In the genomic region with DNA sequence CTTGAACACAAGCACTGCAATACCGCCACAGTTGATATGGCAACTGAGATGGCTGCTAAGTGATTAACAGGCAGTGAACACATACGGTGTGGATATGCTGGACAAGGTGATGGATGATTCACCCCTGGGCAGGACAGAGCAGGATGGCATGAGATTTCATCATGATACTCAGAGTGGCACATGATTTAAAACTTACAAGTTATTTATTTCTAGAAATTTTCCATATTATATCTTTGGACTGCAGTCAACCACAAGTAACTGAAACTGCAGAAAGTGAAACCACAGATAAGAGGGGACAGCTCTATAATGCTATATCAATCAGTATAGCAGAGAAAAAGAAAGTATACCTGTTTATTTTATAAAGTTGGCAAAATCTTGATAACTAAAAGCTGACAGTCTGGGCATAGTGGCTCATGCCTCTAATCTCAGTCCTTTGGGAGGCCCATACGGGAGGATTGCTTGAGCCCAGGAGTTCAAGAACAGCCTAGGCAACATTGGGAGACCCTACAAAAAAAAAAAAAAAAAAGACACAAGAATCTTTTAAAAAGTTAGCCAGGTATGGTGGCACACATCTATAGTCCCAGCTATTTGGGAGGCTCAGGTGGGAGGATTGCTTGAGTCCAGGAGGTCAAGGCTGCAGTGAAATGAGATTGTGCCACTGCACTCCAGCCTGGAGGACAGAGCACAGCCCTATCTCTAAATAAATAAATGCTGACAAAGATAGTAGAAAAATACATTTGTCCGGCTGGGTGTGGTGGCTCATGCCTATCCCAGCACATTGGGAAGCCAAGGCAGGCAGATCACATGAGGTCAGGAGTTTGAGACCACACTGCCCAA, we compare ENCODE assay signal across 1 cellular context.
TF ChIP-seq lines count a peak whose summit lies in the region.

No MANE protein-coding gene starts in this region.

TF ChIP-seq in GM12878, 131 proteins besides CTCF, POLR2A, EP300 and RAD21 (continued from another document):
- TF ChIP-seq, protein P1, sequence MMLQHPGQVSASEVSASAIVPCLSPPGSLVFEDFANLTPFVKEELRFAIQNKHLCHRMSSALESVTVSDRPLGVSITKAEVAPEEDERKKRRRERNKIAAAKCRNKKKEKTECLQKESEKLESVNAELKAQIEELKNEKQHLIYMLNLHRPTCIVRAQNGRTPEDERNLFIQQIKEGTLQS (IDR thresholded peaks at IDR 0.05; ENCODE audit: borderline replicate concordance, extremely low read depth, low read depth, low read length), result no peak
- TF ChIP-seq MTA2 (IDR thresholded peaks at IDR 0.05; ENCODE audit: low read depth) (peak; percentile 58), BMI1 (IDR thresholded peaks at IDR 0.05; ENCODE audit: borderline replicate concordance) (peak; percentile 64; the same call in 1 of the 2 replicates), CREB1 (IDR thresholded peaks at IDR 0.05; ENCODE audit: low read depth) (no peak), MEF2B (IDR thresholded peaks at IDR 0.05; ENCODE audit: partially characterized antibody, poor library complexity, severe bottlenecking) (peak; percentile 20), RUNX3 (IDR thresholded peaks at IDR 0.05; ENCODE audit: low read length) (peak; percentile 79), IKZF1 (conservative IDR thresholded peaks at IDR 0.05) (peak; percentile 38; the same call in 1 of the 2 replicates)
- TF ChIP-seq, protein P2, sequence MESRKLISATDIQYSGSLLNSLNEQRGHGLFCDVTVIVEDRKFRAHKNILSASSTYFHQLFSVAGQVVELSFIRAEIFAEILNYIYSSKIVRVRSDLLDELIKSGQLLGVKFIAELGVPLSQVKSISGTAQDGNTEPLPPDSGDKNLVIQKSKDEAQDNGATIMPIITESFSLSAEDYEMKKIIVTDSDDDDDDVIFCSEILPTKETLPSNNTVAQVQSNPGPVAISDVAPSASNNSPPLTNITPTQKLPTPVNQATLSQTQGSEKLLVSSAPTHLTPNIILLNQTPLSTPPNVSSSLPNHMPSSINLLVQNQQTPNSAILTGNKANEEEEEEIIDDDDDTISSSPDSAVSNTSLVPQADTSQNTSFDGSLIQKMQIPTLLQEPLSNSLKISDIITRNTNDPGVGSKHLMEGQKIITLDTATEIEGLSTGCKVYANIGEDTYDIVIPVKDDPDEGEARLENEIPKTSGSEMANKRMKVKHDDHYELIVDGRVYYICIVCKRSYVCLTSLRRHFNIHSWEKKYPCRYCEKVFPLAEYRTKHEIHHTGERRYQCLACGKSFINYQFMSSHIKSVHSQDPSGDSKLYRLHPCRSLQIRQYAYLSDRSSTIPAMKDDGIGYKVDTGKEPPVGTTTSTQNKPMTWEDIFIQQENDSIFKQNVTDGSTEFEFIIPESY (IDR thresholded peaks at IDR 0.05), result peak; percentile 12; the same call in 1 of the 2 replicates
- TF ChIP-seq, protein P3, sequence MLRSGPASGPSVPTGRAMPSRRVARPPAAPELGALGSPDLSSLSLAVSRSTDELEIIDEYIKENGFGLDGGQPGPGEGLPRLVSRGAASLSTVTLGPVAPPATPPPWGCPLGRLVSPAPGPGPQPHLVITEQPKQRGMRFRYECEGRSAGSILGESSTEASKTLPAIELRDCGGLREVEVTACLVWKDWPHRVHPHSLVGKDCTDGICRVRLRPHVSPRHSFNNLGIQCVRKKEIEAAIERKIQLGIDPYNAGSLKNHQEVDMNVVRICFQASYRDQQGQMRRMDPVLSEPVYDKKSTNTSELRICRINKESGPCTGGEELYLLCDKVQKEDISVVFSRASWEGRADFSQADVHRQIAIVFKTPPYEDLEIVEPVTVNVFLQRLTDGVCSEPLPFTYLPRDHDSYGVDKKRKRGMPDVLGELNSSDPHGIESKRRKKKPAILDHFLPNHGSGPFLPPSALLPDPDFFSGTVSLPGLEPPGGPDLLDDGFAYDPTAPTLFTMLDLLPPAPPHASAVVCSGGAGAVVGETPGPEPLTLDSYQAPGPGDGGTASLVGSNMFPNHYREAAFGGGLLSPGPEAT (IDR thresholded peaks at IDR 0.05; ENCODE audit: low read depth), result peak; percentile 34; the same call in 1 of the 2 replicates
